ENCODE assay signal across 13 cellular contexts in the genomic region with DNA sequence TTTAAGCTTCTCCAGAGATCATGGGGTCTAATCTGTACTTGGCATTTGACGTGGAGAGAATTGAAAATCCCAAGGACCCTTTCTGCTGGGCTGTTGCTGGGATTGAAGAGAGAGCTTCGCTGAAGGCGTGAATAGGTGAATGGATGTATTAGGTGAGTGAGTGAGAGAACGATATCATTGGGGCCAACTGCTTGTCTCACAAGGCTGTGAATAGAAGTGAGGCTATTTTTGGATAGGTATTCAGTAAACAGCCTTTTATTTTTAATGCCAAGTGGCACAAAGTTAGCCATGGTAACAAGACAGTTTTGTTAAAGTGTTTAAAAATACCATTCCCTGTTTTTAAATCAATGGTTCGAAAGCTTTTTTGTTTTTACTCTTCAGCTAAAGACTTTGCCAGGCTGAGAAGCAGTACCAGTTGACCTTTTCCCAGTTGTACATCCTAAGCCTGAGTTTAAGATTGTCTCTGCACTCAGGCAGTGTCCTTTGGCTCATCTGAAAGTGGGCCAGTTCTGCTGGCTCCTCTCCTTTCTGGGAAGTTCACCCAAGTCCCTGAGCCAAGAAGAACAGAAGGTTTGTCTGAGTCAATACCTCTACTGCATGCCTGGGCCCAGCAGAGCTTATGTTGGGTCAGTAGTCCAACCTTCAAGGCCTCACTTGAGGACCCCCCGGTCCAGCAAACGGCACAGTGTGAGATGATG.
A peak's percentile ranks its signal among the peaks of the same experiment; 100 is the strongest.
DNase-seq lines count a peak whose midpoint lies in the region; ATAC-seq, FAIRE-seq and TF ChIP-seq lines count a peak whose summit lies in the region.
"Had no signal": no experiment of that assay in that cellular context is flagged by ENCODE, and none has a peak within 500 bp of the region (broad histone marks: within the 10 kb centered on the region; RNA-seq: fewer than 3 reads in every experiment).

No MANE protein-coding gene starts in this region.

- no peak for TF ChIP-seq CTCF in astrocyte (IDR thresholded peaks at IDR 0.05; ENCODE audit: insufficient read depth, low read depth, low read length)
- no peak for TF ChIP-seq CTCF in right atrium auricular region (IDR thresholded peaks at IDR 0.05)

- no peak overlapping the region for H3K4me3 ChIP-seq in astrocyte (ENCODE audit: insufficient read depth, low read depth, low read length)
- H3K4me3 ChIP-seq in right atrium auricular region = no peak overlapping the region
- H3K4me3 ChIP-seq in skeletal muscle satellite cell (ENCODE audit: low read length) = no peak overlapping the region

- H2AFZ ChIP-seq in astrocyte (ENCODE audit: low read depth, low read length) = no peak overlapping the region

- H3K79me2 ChIP-seq in astrocyte (ENCODE audit: insufficient read depth, low read length) = no peaks in the 10 kb centered on the region

- peaks cover 34% of the 10 kb centered on the region for H3K4me1 Mint-ChIP-seq in astrocyte (ENCODE audit: low read depth, unreplicated experiment)

- H3K27ac ChIP-seq in astrocyte (ENCODE audit: low read depth, low read length) = peak overlapping the region; percentile 15
- H3K27ac ChIP-seq in right atrium auricular region = peak overlapping the region; percentile 54 to 86
- H3K27ac ChIP-seq: VCaP had no signal

- no peaks in the 10 kb centered on the region for H4K20me1 ChIP-seq in astrocyte (ENCODE audit: insufficient read depth, low read length)

- peak; percentile 34 for DNase-seq in GM04503 (ENCODE audit: low read depth)
- peak; percentile 39 for DNase-seq in astrocyte (ENCODE audit: low read depth)
- DNase-seq in right atrium auricular region (ENCODE audit: low spot score) = peak; percentile 60
- no peak for DNase-seq in GM19240 (ENCODE audit: insufficient read length, low spot score)
- DNase-seq in SIG-M5 (lab: John Stamatoyannopoulos, UW) = no peak
- DNase-seq: activated naive CD4-positive, alpha-beta T cell; NCI-H1092 treated with DMSO at 0.1 percent for 48 hours had no signal

- H3K4me1 ChIP-seq in astrocyte (ENCODE audit: insufficient read depth, low read length) (peaks cover 49% of the 10 kb centered on the region), right atrium auricular region (peaks cover 0 to 64% of the 10 kb centered on the region in 2 donors), skeletal muscle satellite cell (ENCODE audit: control insufficient read depth, insufficient read depth, low read length) (peaks cover 54% of the 10 kb centered on the region)

- no peak for FAIRE-seq in astrocyte (lab: Jason Lieb, UNC)
- FAIRE-seq: GM18507 had no signal

- H3K27ac Mint-ChIP-seq in astrocyte (ENCODE audit: unreplicated experiment) = no peak overlapping the region
- H3K27ac Mint-ChIP-seq: mesothelial cell of epicardium had no signal

- no peaks in the 10 kb centered on the region for H3K9me3 ChIP-seq in astrocyte (ENCODE audit: insufficient read depth, low read depth, low read length)
- H3K9me3 ChIP-seq in right atrium auricular region = no peaks in the 10 kb centered on the region
- no peaks in the 10 kb centered on the region for H3K9me3 ChIP-seq in skeletal muscle satellite cell (replicated peaks; ENCODE audit: low read length)

- no peaks in the 10 kb centered on the region for H3K27me3 ChIP-seq in astrocyte (ENCODE audit: insufficient read depth, low read length)
- H3K27me3 ChIP-seq in right atrium auricular region = no peaks in the 10 kb centered on the region
- H3K27me3 ChIP-seq in skeletal muscle satellite cell (ENCODE audit: control insufficient read depth, insufficient read depth, low read length) = peaks cover 2% of the 10 kb centered on the region

- H3K4me3 Mint-ChIP-seq in astrocyte (ENCODE audit: unreplicated experiment) = no peak overlapping the region
- H3K4me3 Mint-ChIP-seq: mesothelial cell of epicardium had no signal

- no peak for ATAC-seq in GM18520 (IDR thresholded peaks at IDR 0.05; ENCODE audit: unreplicated experiment)
- no peak for ATAC-seq in esophagus mucosa

- H3K36me3 ChIP-seq in astrocyte (ENCODE audit: insufficient read depth, low read length) (no peaks in the 10 kb centered on the region), right atrium auricular region (no peaks in the 10 kb centered on the region), skeletal muscle satellite cell (ENCODE audit: insufficient read depth, low read length) (no peaks in the 10 kb centered on the region)

- H3K36me3 Mint-ChIP-seq in astrocyte (ENCODE audit: low read depth, unreplicated experiment) = no peaks in the 10 kb centered on the region
- H3K36me3 Mint-ChIP-seq: mesothelial cell of epicardium had no signal

- peaks cover 3% of the 10 kb centered on the region for H3K9me3 Mint-ChIP-seq in astrocyte (ENCODE audit: unreplicated experiment)
- H3K9me3 Mint-ChIP-seq: mesothelial cell of epicardium had no signal

- H3K9ac ChIP-seq in astrocyte (ENCODE audit: low read length) = no peak overlapping the region
- H3K9ac ChIP-seq in skeletal muscle satellite cell (ENCODE audit: low read depth, low read length) = peak overlapping the region; percentile 3

- H3K27me3 Mint-ChIP-seq in astrocyte (ENCODE audit: low read depth, unreplicated experiment) = peaks cover 12% of the 10 kb centered on the region

- H3K4me2 ChIP-seq in astrocyte (ENCODE audit: low read length) (peak overlapping the region; percentile 53), skeletal muscle satellite cell (ENCODE audit: low read length) (peak overlapping the region; percentile 28)

Comparison
In these comparisons a context has a peak if more than half of its experiments do, and no peak if none do; other contexts are left out.
1. DNase-seq: peak in GM04503 (single experiment), astrocyte (single experiment) and right atrium auricular region (single experiment); none in GM19240 (single experiment) and SIG-M5 (single experiment).